ENCODE assay signal across 11 cellular contexts in the genomic region with DNA sequence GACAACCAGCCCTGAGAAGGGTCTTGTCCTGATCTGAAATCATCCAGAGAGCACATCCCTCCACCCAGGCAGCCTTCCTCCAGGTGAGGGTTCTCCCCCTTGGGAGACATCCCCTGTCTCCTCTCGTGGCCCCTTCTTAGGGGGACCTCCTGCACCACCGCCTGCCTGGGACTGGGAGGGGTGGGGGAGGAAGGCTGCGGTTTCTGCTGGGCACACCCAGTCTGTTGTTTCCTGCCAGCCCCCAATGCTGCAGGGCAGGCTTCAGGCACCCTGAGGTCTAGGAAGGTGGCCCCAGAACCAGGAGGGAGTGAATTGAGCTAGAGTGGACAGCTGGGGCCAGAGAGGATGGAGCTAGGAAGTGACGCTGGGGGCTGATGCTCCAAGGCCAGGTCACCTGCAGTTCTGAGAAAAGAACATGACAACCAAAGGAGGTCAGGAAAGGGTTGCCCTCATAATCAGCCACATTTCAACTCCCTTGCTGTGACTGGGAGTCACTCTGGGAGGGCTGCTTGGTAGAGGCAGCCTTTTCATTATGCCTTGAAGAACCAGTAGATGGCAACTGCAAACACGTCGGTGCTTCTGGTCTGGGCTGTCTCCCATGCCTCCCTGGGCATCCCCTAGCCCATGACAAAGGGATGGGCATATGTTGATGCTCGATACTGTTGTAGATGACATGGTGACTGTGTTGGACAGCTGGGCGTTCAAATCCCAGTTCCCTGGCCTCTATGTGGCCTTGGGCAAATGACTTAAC. TPM values are rescaled to one million over a fixed set of nuclear protein-coding genes. Genes with fewer than 3 reads are reported as not detected.
A peak's percentile ranks its signal among the peaks of the same experiment; 100 is the strongest.
DNase-seq lines count a peak whose midpoint lies in the region; ATAC-seq, FAIRE-seq and TF ChIP-seq lines count a peak whose summit lies in the region.
"Had no signal": no experiment of that assay in that cellular context is flagged by ENCODE, and none has a peak within 500 bp of the region (broad histone marks: within the 10 kb centered on the region; RNA-seq: fewer than 3 reads in every experiment).

No MANE protein-coding gene starts in this region.

- peak; percentile 20 to 49 for DNase-seq in AML-193 (lab: John Stamatoyannopoulos, UW)
- no peak for DNase-seq in GM19239 (ENCODE audit: insufficient read length, low spot score)
- DNase-seq in activated CD4-positive, alpha-beta T cell treated with anti-CD3 and anti-CD28 coated beads for 4 hours, result peak; percentile 27 to 40
- DNase-seq in germinal center (ENCODE audit: low spot score), result peak; percentile 57
- no peak for DNase-seq in urothelium cell line (ENCODE audit: low spot score)
- DNase-seq in medulla oblongata (ENCODE audit: extremely low spot score), result no peak
- DNase-seq in PC-9, result no peak
- DNase-seq: BE2C, NCI-H1436, T-helper 9 cell had no signal

- no peak overlapping the region for H2AFZ ChIP-seq in PC-9

- intact Hi-C loops in PC-9 (cut with micrococcal nuclease; ENCODE audit: unreplicated experiment), result loop anchor here (5.0 to 10.0 kb wide), 4 partner anchors 185 to 502 kb away; a partner anchor contains a TSS

- H3K4me2 ChIP-seq in PC-9, result no peak overlapping the region

- POLR2A ChIA-PET in PC-9 (lab: Charles Lee; ENCODE audit: unreplicated experiment), result no interaction called here

- H3K9me3 ChIP-seq in PC-9 (ENCODE audit: insufficient read depth, low read depth), result no peaks in the 10 kb centered on the region
- H3K9me3 ChIP-seq: BE2C had no signal

- no peaks in the 10 kb centered on the region for H4K20me1 ChIP-seq in PC-9 (ENCODE audit: insufficient read depth)

- no peaks in the 10 kb centered on the region for H3K9me2 ChIP-seq in PC-9 (ENCODE audit: insufficient read depth)

- FAIRE-seq in GM19239 (lab: Jason Lieb, UNC), result peak; percentile 85
- no peak for FAIRE-seq in urothelium cell line (lab: Jason Lieb, UNC)

- H3K27me3 ChIP-seq in PC-9 (ENCODE audit: insufficient read depth, low read depth), result no peaks in the 10 kb centered on the region

- no peak for TF ChIP-seq CTCF in PC-9 (conservative IDR thresholded peaks at IDR 0.05)

- no peaks in the 10 kb centered on the region for H3K79me2 ChIP-seq in PC-9 (ENCODE audit: low read depth)

- no peak overlapping the region for H3K4me3 ChIP-seq in PC-9

- no TSS peak for BruUV-seq in PC-9 (replicated peaks; lab: Mats Ljungman, UMichigan)

- no peaks in the 10 kb centered on the region; the same call in 1 of the 2 replicates for H3K4me1 ChIP-seq in PC-9 (replicated peaks; ENCODE audit: insufficient read depth)
- H3K4me1 ChIP-seq: BE2C had no signal

- no peaks in the 10 kb centered on the region for H3F3A ChIP-seq in PC-9 (ENCODE audit: insufficient read depth, low read depth)

- ATAC-seq in HG03354 (IDR thresholded peaks at IDR 0.05; ENCODE audit: poor library complexity, severe bottlenecking, unreplicated experiment), result no peak

- CTCF ChIA-PET in PC-9 (lab: Charles Lee), result interaction anchor here (0.6 kb wide), 1 partner anchor 30 kb away, joined by 3 read pairs; no protein-coding TSS in a partner anchor

- H3K36me3 ChIP-seq in PC-9 (ENCODE audit: low read depth), result no peaks in the 10 kb centered on the region
- H3K36me3 ChIP-seq: BE2C had no signal

- no peak overlapping the region for H3K27ac ChIP-seq in PC-9

RNA-seq across cellular contexts. Expression of a gene that starts 1.4 kb away (rescaled TPM):
- 58.2 and 77.4 TPM in 2 replicates for total RNA-seq in PC-9 (2021)

RNA-seq across cellular contexts. Expression of a gene that starts 55.9 kb away (rescaled TPM):
- total RNA-seq in PC-9 (2021), result 9.3 and 18.9 TPM in 2 replicates

Comparison
In these comparisons a context has a peak if more than half of its experiments do, and no peak if none do; other contexts are left out.
1. DNase-seq: peak in AML-193 (2 of 2), activated CD4-positive, alpha-beta T cell treated with anti-CD3 and anti-CD28 coated beads for 4 hours (2 of 2) and germinal center (single experiment); none in GM19239 (single experiment), urothelium cell line (single experiment), medulla oblongata (single experiment) and PC-9 (0 of 2).